In the genomic region with DNA sequence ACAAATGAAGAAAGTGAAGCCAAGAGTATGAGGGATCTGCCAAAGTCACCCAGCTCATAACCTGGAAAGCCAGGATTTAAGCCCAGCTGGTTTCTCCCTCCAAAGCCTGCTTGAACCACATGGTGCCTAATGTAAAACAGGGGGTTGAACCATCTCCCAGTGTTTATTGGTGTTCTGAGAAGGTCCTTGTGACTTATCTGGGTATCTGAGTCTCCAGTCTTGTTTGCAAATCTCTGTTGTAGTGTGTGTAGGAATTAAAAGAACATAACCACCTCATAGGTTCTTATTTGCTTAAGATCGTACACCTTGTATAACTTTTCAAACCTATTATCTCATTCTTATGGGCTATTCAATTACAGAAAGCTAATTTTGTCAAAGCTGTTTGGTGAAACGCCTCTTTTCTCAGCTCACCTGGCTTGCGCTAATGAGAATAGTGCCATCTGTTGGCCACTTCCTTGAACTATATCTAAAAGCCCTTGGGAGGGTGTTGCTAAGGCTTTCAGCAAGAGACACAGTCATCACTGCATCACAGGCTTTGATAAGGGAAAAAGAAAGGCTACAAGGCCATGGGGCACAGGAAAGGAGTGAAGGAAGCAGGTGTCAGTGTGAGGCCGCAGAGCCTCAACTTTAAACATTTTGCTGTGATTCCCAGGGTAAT, we compare ENCODE assay signal across 9 cellular contexts. TPM values are rescaled to one million over a fixed set of nuclear protein-coding genes. Genes with fewer than 3 reads are reported as not detected.
DNase-seq lines count a peak whose midpoint lies in the region; ATAC-seq lines count a peak whose summit lies in the region.
"Had no signal": no experiment of that assay in that cellular context is flagged by ENCODE, and none has a peak within 500 bp of the region (broad histone marks: within the 10 kb centered on the region; RNA-seq: fewer than 3 reads in every experiment).

No MANE protein-coding gene starts in this region.

- H3K4me3 Mint-ChIP-seq in activated T-helper 17 cell treated with anti-CD3 and anti-CD28 coated beads, Interleukin-2, amount 50 U/mL, for 72 hours, result no peak overlapping the region
- H3K4me3 Mint-ChIP-seq: activated naive CD8-positive, alpha-beta T cell had no signal

- whole genome bisulfite sequencing in trophoblast cell (ENCODE audit: extremely low coverage, insufficient coverage, insufficient read length), result no CpG with 5 or more reads among the region's 4 CpGs

- no peak overlapping the region for H4K12ac ChIP-seq in trophoblast cell (ENCODE audit: low read depth, low read length)

- no peak overlapping the region for H3K23ac ChIP-seq in trophoblast cell (ENCODE audit: low read length)

- H3K36me3 Mint-ChIP-seq in activated T-helper 17 cell treated with anti-CD3 and anti-CD28 coated beads, Interleukin-2, amount 50 U/mL, for 72 hours (ENCODE audit: low read depth), result no peaks in the 10 kb centered on the region
- H3K36me3 Mint-ChIP-seq: activated naive CD8-positive, alpha-beta T cell had no signal

- H3K4me1 Mint-ChIP-seq in activated T-helper 17 cell treated with anti-CD3 and anti-CD28 coated beads, Interleukin-2, amount 50 U/mL, for 72 hours, result peaks cover 6% of the 10 kb centered on the region

- H3K79me1 ChIP-seq in trophoblast cell (ENCODE audit: low read length), result no peaks in the 10 kb centered on the region

- H3K27ac ChIP-seq in trophoblast cell (ENCODE audit: low read depth, low read length), result no peak overlapping the region

- H3K27me3 Mint-ChIP-seq in activated T-helper 17 cell treated with anti-CD3 and anti-CD28 coated beads, Interleukin-2, amount 50 U/mL, for 72 hours, result no peaks in the 10 kb centered on the region

- H3K4me3 ChIP-seq in trophoblast cell (ENCODE audit: low read depth, low read length), result no peak overlapping the region

- no peaks in the 10 kb centered on the region for H3K9me3 Mint-ChIP-seq in activated T-helper 17 cell treated with anti-CD3 and anti-CD28 coated beads, Interleukin-2, amount 50 U/mL, for 72 hours

- H3K9me3 ChIP-seq in trophoblast cell (ENCODE audit: insufficient read depth, low read depth, low read length), result no peaks in the 10 kb centered on the region

- no peaks in the 10 kb centered on the region for H3K27me3 ChIP-seq in trophoblast cell (ENCODE audit: insufficient read depth, low read length)

- H4K8ac ChIP-seq in trophoblast cell (ENCODE audit: low read depth, low read length), result no peak overlapping the region

- ATAC-seq in GM19372 (IDR thresholded peaks at IDR 0.05; ENCODE audit: low read depth, unreplicated experiment) (peak; percentile 71), HG03439 (IDR thresholded peaks at IDR 0.05; ENCODE audit: unreplicated experiment) (peak; percentile 76), HG03196 (IDR thresholded peaks at IDR 0.05; ENCODE audit: unreplicated experiment) (no peak)
- ATAC-seq in activated T-helper 17 cell treated with anti-CD3 and anti-CD28 coated beads, Interleukin-2, amount 50 U/mL, for 72 hours (replicated peaks), result peak; percentile 96

- no peak overlapping the region for H3K4me2 ChIP-seq in trophoblast cell (ENCODE audit: low read length)

- no peak overlapping the region for H2AK5ac ChIP-seq in trophoblast cell (ENCODE audit: low read length)

- no peak overlapping the region for H3K9ac ChIP-seq in trophoblast cell (ENCODE audit: low read length)

- no peaks in the 10 kb centered on the region for H3K36me3 ChIP-seq in trophoblast cell (ENCODE audit: control insufficient read depth in 1 of 2, insufficient read depth in 2 of 2, low read length in 2 of 2)

- DNase-seq in DMS53 (lab: John Stamatoyannopoulos, UW) (peak; percentile 86), NCI-H524 treated with DMSO at 0.1 percent for 48 hours (lab: John Stamatoyannopoulos, UW) (peak; percentile 55), foreskin melanocyte (peak; percentile 36), trophoblast cell (peak; percentile 22 to 81)

- no peak overlapping the region for H2BK5ac ChIP-seq in trophoblast cell (ENCODE audit: low read depth, low read length, poor library complexity)

- H3K14ac ChIP-seq in trophoblast cell (ENCODE audit: low read length), result no peak overlapping the region

- no peaks in the 10 kb centered on the region for H3K79me2 ChIP-seq in trophoblast cell (ENCODE audit: control insufficient read depth, insufficient read depth, low read length, poor library complexity)

- no peaks in the 10 kb centered on the region for H3K4me1 ChIP-seq in trophoblast cell (ENCODE audit: control insufficient read depth in 1 of 2, insufficient read depth in 2 of 2, low read length in 2 of 2)

- no peak overlapping the region for H2BK120ac ChIP-seq in trophoblast cell (ENCODE audit: insufficient read depth, low read length, poor library complexity)

- peak overlapping the region; percentile 36 for H3K27ac Mint-ChIP-seq in activated T-helper 17 cell treated with anti-CD3 and anti-CD28 coated beads, Interleukin-2, amount 50 U/mL, for 72 hours
- H3K27ac Mint-ChIP-seq: activated naive CD8-positive, alpha-beta T cell had no signal

- no peak overlapping the region for H3K18ac ChIP-seq in trophoblast cell (ENCODE audit: low read length)

- H2BK12ac ChIP-seq in trophoblast cell (ENCODE audit: low read length), result no peak overlapping the region

- H2AFZ ChIP-seq in trophoblast cell (ENCODE audit: insufficient read depth, low read length, poor library complexity), result no peak overlapping the region

- no peak overlapping the region for H3K4ac ChIP-seq in trophoblast cell (ENCODE audit: low read depth, low read length)

- no peak overlapping the region for H4K91ac ChIP-seq in trophoblast cell (ENCODE audit: low read depth, low read length)

RNA-seq across cellular contexts. Expression of a gene that starts 12.2 kb away (rescaled TPM):
- under 1 TPM in 1 of 2 donors, not detected in 1; 0.13 TPM for total RNA-seq in activated T-helper 17 cell treated with anti-CD3 and anti-CD28 coated beads, Interleukin-2, amount 50 U/mL, for 72 hours
- polyA plus RNA-seq in trophoblast cell (2013), result 2.1 TPM in 2 replicates

RNA-seq across cellular contexts. Expression of a gene that starts 34.0 kb away (rescaled TPM):
- total RNA-seq in activated T-helper 17 cell treated with anti-CD3 and anti-CD28 coated beads, Interleukin-2, amount 50 U/mL, for 72 hours, result not detected
- not detected in 2 replicates for polyA plus RNA-seq in trophoblast cell (2013)

RNA-seq across cellular contexts. Expression of a gene that starts 34.4 kb away (rescaled TPM):
- total RNA-seq in activated T-helper 17 cell treated with anti-CD3 and anti-CD28 coated beads, Interleukin-2, amount 50 U/mL, for 72 hours, result 10 to 100 TPM; 11.2 to 19.0 TPM
- polyA plus RNA-seq in trophoblast cell (2013), result 77.7 and 79.0 TPM in 2 replicates

RNA-seq across cellular contexts. Expression of a gene that starts 54.2 kb away (rescaled TPM):
- total RNA-seq in activated T-helper 17 cell treated with anti-CD3 and anti-CD28 coated beads, Interleukin-2, amount 50 U/mL, for 72 hours, result 10 to 100 TPM; 33.2 to 52.8 TPM
- 163 and 164 TPM in 2 replicates for polyA plus RNA-seq in trophoblast cell (2013)

Comparison
In these comparisons a context has a peak if more than half of its experiments do, and no peak if none do; other contexts are left out.
1. DNase-seq: peak in every context shown above with its lines; median percentile 86 in DMS53; 55 in NCI-H524 treated with DMSO at 0.1 percent for 48 hours; 52 in trophoblast cell; 36 in foreskin melanocyte.